ENCODE assay signal across 9 cellular contexts in genomic region chr3:127473244-127474024, GRCh38.
DNase-seq lines count a peak whose midpoint lies in the region; ATAC-seq and TF ChIP-seq lines count a peak whose summit lies in the region.
"Had no signal": no experiment of that assay in that cellular context is flagged by ENCODE, and none has a peak within 500 bp of the region (broad histone marks: within the 10 kb centered on the region; RNA-seq: fewer than 3 reads in every experiment).

No MANE protein-coding gene starts in this region.

- H3K4me1 ChIP-seq in BLaER1 treated with 17β-estradiol and CSF1 and Interleukin-3, amounts not matched to agents 10 nM and 100 nM: peaks cover 0 to 19% (median 8%) of the 10 kb centered on the region in 10 experiments; a peak in 14 of 20 replicates

- TF ChIP-seq CTCF in GM12874 (IDR thresholded peaks at IDR 0.05; ENCODE audit: insufficient read depth, low read depth, low read length): peak; percentile 44; the same call in 1 of the 2 replicates

- H3K4me2 ChIP-seq in BLaER1 treated with 17β-estradiol and CSF1 and Interleukin-3, amounts not matched to agents 10 nM and 100 nM: peak overlapping the region in 8 of 11 experiments; percentile 29 to 52 (median 46); a peak in 13 of 22 replicates

- DNase-seq in NCI-H69 (lab: John Stamatoyannopoulos, UW) (peak; percentile 49), iPS DF 19.7 (ENCODE audit: low read depth, low spot score) (peak; percentile 67), MG63 (no peak)
- DNase-seq: immature natural killer cell had no signal

- no peak overlapping the region for H3K4me3 ChIP-seq in BLaER1 treated with 17β-estradiol and CSF1 and Interleukin-3, amounts not matched to agents 10 nM and 100 nM
- H3K4me3 ChIP-seq in MG63: no peak overlapping the region

- peaks cover 0 to 6% (median 0%) of the 10 kb centered on the region in 11 experiments; a peak in 9 of 22 replicates for H3K9me3 ChIP-seq in BLaER1 treated with 17β-estradiol and CSF1 and Interleukin-3, amounts not matched to agents 10 nM and 100 nM (replicated peaks in 1 of 11)
- no peaks in the 10 kb centered on the region for H3K9me3 ChIP-seq in MG63

- no peaks in the 10 kb centered on the region for H3K36me3 ChIP-seq in BLaER1 treated with 17β-estradiol and CSF1 and Interleukin-3, amounts not matched to agents 10 nM and 100 nM
- H3K36me3 ChIP-seq in MG63: no peaks in the 10 kb centered on the region

- ATAC-seq in HG02870 (IDR thresholded peaks at IDR 0.05; ENCODE audit: unreplicated experiment): no peak
- ATAC-seq in HG03565 (IDR thresholded peaks at IDR 0.05; ENCODE audit: unreplicated experiment): no peak
- no peak for ATAC-seq in HG03460 (IDR thresholded peaks at IDR 0.05; ENCODE audit: unreplicated experiment)

- H4K20me1 ChIP-seq in BLaER1 treated with 17β-estradiol and CSF1 and Interleukin-3, amounts not matched to agents 10 nM and 100 nM: peaks cover 0 to 17% (median 0%) of the 10 kb centered on the region in 11 experiments; a peak in 4 of 22 replicates

- no peak overlapping the region for H3K27ac ChIP-seq in BLaER1 treated with 17β-estradiol and CSF1 and Interleukin-3, amounts not matched to agents 10 nM and 100 nM

- H3K9ac ChIP-seq in BLaER1 treated with 17β-estradiol and CSF1 and Interleukin-3, amounts not matched to agents 10 nM and 100 nM: 0 out of 22 replicates have a peak overlapping the region, but pooled peaks of 1 of the 11 experiments have one; percentile 7

- no peaks in the 10 kb centered on the region for H3K27me3 ChIP-seq in BLaER1 treated with 17β-estradiol and CSF1 and Interleukin-3, amounts not matched to agents 10 nM and 100 nM
- H3K27me3 ChIP-seq in MG63: no peaks in the 10 kb centered on the region
